ENCODE assay signal across 14 cellular contexts in the genomic region with DNA sequence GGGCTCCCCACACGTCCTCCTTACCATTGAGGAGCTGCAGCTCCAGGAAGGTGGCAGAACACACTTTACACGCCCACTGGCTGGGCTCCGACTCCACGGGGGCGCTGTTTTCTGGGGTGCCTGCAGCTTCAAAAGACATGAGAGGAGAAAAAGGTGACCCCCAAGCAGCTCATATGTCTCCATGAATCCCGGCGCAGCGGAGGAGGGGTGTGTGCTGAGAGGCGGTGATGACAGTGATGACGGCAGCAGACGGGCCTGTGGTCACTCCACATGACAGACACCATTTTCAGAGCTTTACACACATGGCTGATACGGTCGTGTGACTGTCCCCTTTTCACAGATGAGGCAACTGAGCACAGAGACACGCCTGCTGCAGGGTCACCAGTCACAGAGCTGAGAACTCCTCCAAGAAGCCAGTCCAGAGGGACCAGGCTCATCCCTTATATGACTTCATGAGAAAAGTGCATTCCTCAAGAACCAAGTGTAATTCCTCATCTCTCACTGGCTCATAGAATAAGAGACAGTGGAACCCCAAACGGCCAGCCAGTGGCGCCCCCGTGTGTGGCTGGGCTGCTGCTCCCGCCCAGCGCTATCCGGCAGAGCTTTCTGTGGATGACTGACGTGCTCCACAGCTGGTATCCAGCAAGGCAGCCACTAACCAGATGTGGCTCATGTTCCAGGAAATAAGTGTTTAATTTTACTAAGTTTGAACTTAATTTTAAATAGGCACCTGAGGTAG. TPM values are rescaled to one million over a fixed set of nuclear protein-coding genes. Genes with fewer than 3 reads are reported as not detected.
A peak's percentile ranks its signal among the peaks of the same experiment; 100 is the strongest.
DNase-seq lines count a peak whose midpoint lies in the region; ATAC-seq and TF ChIP-seq lines count a peak whose summit lies in the region.
"Had no signal": no experiment of that assay in that cellular context is flagged by ENCODE, and none has a peak within 500 bp of the region (broad histone marks: within the 10 kb centered on the region; RNA-seq: fewer than 3 reads in every experiment).

No MANE protein-coding gene starts in this region.

- POLR2A ChIA-PET in activated CD4-positive, alpha-beta memory T cell treated with anti-CD3 and anti-CD28 coated beads, Interleukin-2, amount 10 ng/mL, durations not matched to agents 7 days and 5 days (lab: Charles Lee) = no interaction called here

- no peak overlapping the region for H3K27ac Mint-ChIP-seq in HFFc6
- H3K27ac Mint-ChIP-seq in central memory CD8-positive, alpha-beta T cell (ENCODE audit: low read depth) = peak overlapping the region; percentile 12
- H3K27ac Mint-ChIP-seq in nephron progenitor cell = peak overlapping the region; percentile 77
- no peak overlapping the region for H3K27ac Mint-ChIP-seq in activated CD4-positive, alpha-beta memory T cell treated with anti-CD3 and anti-CD28 coated beads, Interleukin-2, amount 10 ng/mL, durations not matched to agents 7 days and 5 days
- H3K27ac Mint-ChIP-seq: activated CD8-positive, alpha-beta T cell treated with anti-CD3 and anti-CD28 coated beads, Interleukin-2, amount 10 ng/mL, durations not matched to agents 7 days and 5 days; stimulated activated effector memory CD8-positive, alpha-beta T cell treated with anti-CD3 and anti-CD28 coated beads, Interleukin-12 subunit alpha, Interleukin-12 subunit beta, amount 100 ng/mL, for 72 hours had no signal

- 0 out of 2 replicates have a peak, but pooled peaks cover 4% of the 10 kb centered on the region for H3K4me1 Mint-ChIP-seq in HFFc6 (ENCODE audit: low read depth)
- no peaks in the 10 kb centered on the region for H3K4me1 Mint-ChIP-seq in central memory CD8-positive, alpha-beta T cell
- peaks cover 30% of the 10 kb centered on the region for H3K4me1 Mint-ChIP-seq in nephron progenitor cell
- H3K4me1 Mint-ChIP-seq in activated CD4-positive, alpha-beta memory T cell treated with anti-CD3 and anti-CD28 coated beads, Interleukin-2, amount 10 ng/mL, durations not matched to agents 7 days and 5 days = no peaks in the 10 kb centered on the region
- H3K4me1 Mint-ChIP-seq: stimulated activated effector memory CD8-positive, alpha-beta T cell treated with anti-CD3 and anti-CD28 coated beads, Interleukin-12 subunit alpha, Interleukin-12 subunit beta, amount 100 ng/mL, for 72 hours had no signal

- DNase-seq in AG20443 (ENCODE audit: low spot score) (peak; percentile 55), HFFc6 (no peak), nephron progenitor cell (no peak), activated gamma-delta T cell treated with Interleukin-2 at 50 U/mL for 16 hours (no peak), globus pallidus (ENCODE audit: low spot score) (no peak)
- no peak for DNase-seq in central memory CD8-positive, alpha-beta T cell (ENCODE audit: low spot score in 2 of 2)
- no peak for DNase-seq in activated CD4-positive, alpha-beta memory T cell treated with anti-CD3 and anti-CD28 coated beads, Interleukin-2, amount 10 ng/mL, durations not matched to agents 7 days and 5 days
- no peak for DNase-seq in stimulated activated CD4-positive, alpha-beta T cell treated with anti-CD3 and anti-CD28 coated beads, Interleukin-4, amount 100 ng/mL, for 4 hours
- DNase-seq: activated CD8-positive, alpha-beta T cell treated with anti-CD3 and anti-CD28 coated beads, Interleukin-2, amount 10 ng/mL, durations not matched to agents 7 days and 5 days; effector memory CD4-positive, alpha-beta T cell; NCI-H1694 treated with DMSO at 0.1 percent for 48 hours; SHP77 treated with DMSO at 0.1 percent for 48 hours; stimulated activated CD4-positive, alpha-beta T cell treated with anti-CD3 and anti-CD28 coated beads, Interleukin-4, amount 100 ng/mL, for 1 hour had no signal

- no peak for ATAC-seq in central memory CD8-positive, alpha-beta T cell (replicated peaks; ENCODE audit: extremely low read depth, poor library complexity, severe bottlenecking)
- ATAC-seq: activated CD8-positive, alpha-beta T cell treated with anti-CD3 and anti-CD28 coated beads, Interleukin-2, amount 10 ng/mL, durations not matched to agents 7 days and 5 days; stimulated activated effector memory CD8-positive, alpha-beta T cell treated with anti-CD3 and anti-CD28 coated beads, Interleukin-12 subunit alpha, Interleukin-12 subunit beta, amount 100 ng/mL, for 72 hours had no signal

- no peaks in the 10 kb centered on the region for H3K9me3 Mint-ChIP-seq in HFFc6
- no peaks in the 10 kb centered on the region for H3K9me3 Mint-ChIP-seq in central memory CD8-positive, alpha-beta T cell
- peaks cover 8% of the 10 kb centered on the region for H3K9me3 Mint-ChIP-seq in nephron progenitor cell
- no peaks in the 10 kb centered on the region for H3K9me3 Mint-ChIP-seq in activated CD4-positive, alpha-beta memory T cell treated with anti-CD3 and anti-CD28 coated beads, Interleukin-2, amount 10 ng/mL, durations not matched to agents 7 days and 5 days
- H3K9me3 Mint-ChIP-seq: stimulated activated effector memory CD8-positive, alpha-beta T cell treated with anti-CD3 and anti-CD28 coated beads, Interleukin-12 subunit alpha, Interleukin-12 subunit beta, amount 100 ng/mL, for 72 hours had no signal

- peak; percentile 11; the same call in 1 of the 2 replicates for TF ChIP-seq CTCF in HFFc6 (IDR thresholded peaks at IDR 0.05)
- no peak for TF ChIP-seq CTCF in nephron progenitor cell (IDR thresholded peaks at IDR 0.05)

- H3K4me3 Mint-ChIP-seq in HFFc6 (no peak overlapping the region), nephron progenitor cell (no peak overlapping the region)
- no peak overlapping the region for H3K4me3 Mint-ChIP-seq in central memory CD8-positive, alpha-beta T cell
- no peak overlapping the region for H3K4me3 Mint-ChIP-seq in activated CD4-positive, alpha-beta memory T cell treated with anti-CD3 and anti-CD28 coated beads, Interleukin-2, amount 10 ng/mL, durations not matched to agents 7 days and 5 days
- H3K4me3 Mint-ChIP-seq: activated CD8-positive, alpha-beta T cell treated with anti-CD3 and anti-CD28 coated beads, Interleukin-2, amount 10 ng/mL, durations not matched to agents 7 days and 5 days; stimulated activated effector memory CD8-positive, alpha-beta T cell treated with anti-CD3 and anti-CD28 coated beads, Interleukin-12 subunit alpha, Interleukin-12 subunit beta, amount 100 ng/mL, for 72 hours had no signal

- H3K36me3 Mint-ChIP-seq in HFFc6 (ENCODE audit: low read depth) = peaks cover 9% of the 10 kb centered on the region; the same call in 1 of the 2 replicates
- peaks cover 16% of the 10 kb centered on the region for H3K36me3 Mint-ChIP-seq in central memory CD8-positive, alpha-beta T cell (ENCODE audit: insufficient read depth)
- H3K36me3 Mint-ChIP-seq in nephron progenitor cell (ENCODE audit: low read depth) = peaks cover 36% of the 10 kb centered on the region
- H3K36me3 Mint-ChIP-seq in activated CD4-positive, alpha-beta memory T cell treated with anti-CD3 and anti-CD28 coated beads, Interleukin-2, amount 10 ng/mL, durations not matched to agents 7 days and 5 days (ENCODE audit: low read depth) = no peaks in the 10 kb centered on the region

- H3K27me3 Mint-ChIP-seq in HFFc6 (ENCODE audit: insufficient read depth) = no peaks in the 10 kb centered on the region; the same call in 1 of the 2 replicates
- H3K27me3 Mint-ChIP-seq in central memory CD8-positive, alpha-beta T cell = no peaks in the 10 kb centered on the region
- H3K27me3 Mint-ChIP-seq in nephron progenitor cell (ENCODE audit: low read depth, poor library complexity) = no peaks in the 10 kb centered on the region
- H3K27me3 Mint-ChIP-seq in activated CD4-positive, alpha-beta memory T cell treated with anti-CD3 and anti-CD28 coated beads, Interleukin-2, amount 10 ng/mL, durations not matched to agents 7 days and 5 days = no peaks in the 10 kb centered on the region

- CTCF ChIA-PET in activated CD4-positive, alpha-beta memory T cell treated with anti-CD3 and anti-CD28 coated beads, Interleukin-2, amount 10 ng/mL, durations not matched to agents 7 days and 5 days (lab: Charles Lee) = no interaction called here

RNA-seq across cellular contexts. Expression of gene PRDM15, which starts 31.9 kb away (rescaled TPM):
- total RNA-seq in HFFc6 (2021; fragmentation: NEBNext Ultra II Directional; extraction: Animal tissue kit (Norgen Biotek cat#: 25700)) = 1 to 10 TPM; 3.4 to 4.9 (median 4.0) TPM
- 1 to 10 TPM; 7.0 to 8.1 TPM for total RNA-seq in activated CD4-positive, alpha-beta memory T cell treated with anti-CD3 and anti-CD28 coated beads, Interleukin-2, amount 10 ng/mL, durations not matched to agents 7 days and 5 days

Comparison
In these comparisons a context has a peak if more than half of its experiments do, and no peak if none do; other contexts are left out.
1. H3K27ac Mint-ChIP-seq: peak in central memory CD8-positive, alpha-beta T cell (single experiment) and nephron progenitor cell (single experiment); none in HFFc6 (single experiment) and activated CD4-positive, alpha-beta memory T cell treated with anti-CD3 and anti-CD28 coated beads, Interleukin-2, amount 10 ng/mL, durations not matched to agents 7 days and 5 days (single experiment).